Comparison of ENCODE assay signal across 18 cellular contexts in genomic region chr19:32908641-32909190, GRCh38. TPM values are rescaled to one million over a fixed set of nuclear protein-coding genes. Genes with fewer than 3 reads are reported as not detected.
A peak's percentile ranks its signal among the peaks of the same experiment; 100 is the strongest.
DNase-seq lines count a peak whose midpoint lies in the region; ATAC-seq, FAIRE-seq and TF ChIP-seq lines count a peak whose summit lies in the region.
"Had no signal": no experiment of that assay in that cellular context is flagged by ENCODE, and none has a peak within 500 bp of the region (broad histone marks: within the 10 kb centered on the region; RNA-seq: fewer than 3 reads in every experiment).

No MANE protein-coding gene starts in this region.

- CTCF ChIA-PET in activated CD8-positive, alpha-beta memory T cell treated with anti-CD3 and anti-CD28 coated beads, Interleukin-2, amount 10 ng/mL, durations not matched to agents 7 days and 5 days (lab: Charles Lee) = no interaction called here

- H3K4me3 ChIP-seq in bronchial epithelial cell (ENCODE audit: low read depth, low read length) (no peak overlapping the region), H7 (ENCODE audit: insufficient read depth, low read depth, low read length) (no peak overlapping the region)

- H3K36me3 ChIP-seq in bronchial epithelial cell (ENCODE audit: control insufficient read depth, insufficient read depth, low read length) (peaks cover 2% of the 10 kb centered on the region), H7 (replicated peaks; ENCODE audit: control insufficient read depth, insufficient read depth, low read length) (no peaks in the 10 kb centered on the region; the same call in 1 of the 2 replicates)
- H3K36me3 ChIP-seq: BE2C had no signal

- H3K27me3 Mint-ChIP-seq in activated CD8-positive, alpha-beta memory T cell treated with anti-CD3 and anti-CD28 coated beads, Interleukin-2, amount 10 ng/mL, durations not matched to agents 7 days and 5 days = no peaks in the 10 kb centered on the region
- H3K27me3 Mint-ChIP-seq: CD4-positive, alpha-beta memory T cell had no signal

- no peak for FAIRE-seq in bronchial epithelial cell (lab: Jason Lieb, UNC)
- FAIRE-seq: A204.1, D721Med had no signal

- H3K9me3 Mint-ChIP-seq in activated CD8-positive, alpha-beta memory T cell treated with anti-CD3 and anti-CD28 coated beads, Interleukin-2, amount 10 ng/mL, durations not matched to agents 7 days and 5 days (ENCODE audit: low read depth) = peaks cover 2% of the 10 kb centered on the region

- no peaks in the 10 kb centered on the region for H3K4me1 Mint-ChIP-seq in activated CD8-positive, alpha-beta memory T cell treated with anti-CD3 and anti-CD28 coated beads, Interleukin-2, amount 10 ng/mL, durations not matched to agents 7 days and 5 days
- H3K4me1 Mint-ChIP-seq: CD4-positive, alpha-beta memory T cell had no signal

- DNase-seq in ELR (ENCODE audit: low read depth) (peak; percentile 4), bronchial epithelial cell (ENCODE audit: low read depth) (peak; percentile 15), islet precursor cell (peak; percentile 82), OCI-M1 (lab: John Stamatoyannopoulos, UW) (no peak), H7 (no peak)
- no peak for DNase-seq in activated CD8-positive, alpha-beta memory T cell treated with anti-CD3 and anti-CD28 coated beads, Interleukin-2, amount 10 ng/mL, durations not matched to agents 7 days and 5 days
- DNase-seq: BE2C; CD4-positive, alpha-beta memory T cell; DMS153; DMS79 treated with DMSO at 0.1 percent for 48 hours; EL; GF-D8; IMR-90; KBM-7 had no signal

- peaks cover 13% of the 10 kb centered on the region for H3K36me3 Mint-ChIP-seq in activated CD8-positive, alpha-beta memory T cell treated with anti-CD3 and anti-CD28 coated beads, Interleukin-2, amount 10 ng/mL, durations not matched to agents 7 days and 5 days

- no peaks in the 10 kb centered on the region for H3K27me3 ChIP-seq in bronchial epithelial cell (ENCODE audit: control insufficient read depth, insufficient read depth, low read length)
- H3K27me3 ChIP-seq in H7 (ENCODE audit: control insufficient read depth, insufficient read depth, low read length) = no peaks in the 10 kb centered on the region
- H3K27me3 ChIP-seq: BE2C had no signal

- no peak for TF ChIP-seq CTCF in bronchial epithelial cell (IDR thresholded peaks at IDR 0.05; ENCODE audit: insufficient read depth, low read length, severe bottlenecking)

- no peak for ATAC-seq in activated CD8-positive, alpha-beta memory T cell treated with anti-CD3 and anti-CD28 coated beads, Interleukin-2, amount 10 ng/mL, durations not matched to agents 7 days and 5 days
- ATAC-seq in HG03432 (IDR thresholded peaks at IDR 0.05; ENCODE audit: unreplicated experiment) = no peak

- no peak overlapping the region for H3K4me3 Mint-ChIP-seq in activated CD8-positive, alpha-beta memory T cell treated with anti-CD3 and anti-CD28 coated beads, Interleukin-2, amount 10 ng/mL, durations not matched to agents 7 days and 5 days
- H3K4me3 Mint-ChIP-seq: CD4-positive, alpha-beta memory T cell had no signal

- no peak overlapping the region for H3K27ac Mint-ChIP-seq in activated CD8-positive, alpha-beta memory T cell treated with anti-CD3 and anti-CD28 coated beads, Interleukin-2, amount 10 ng/mL, durations not matched to agents 7 days and 5 days
- H3K27ac Mint-ChIP-seq: CD4-positive, alpha-beta memory T cell had no signal

RNA-seq across cellular contexts. Expression of gene SLC7A9, which starts 39.1 kb away (rescaled TPM):
- total RNA-seq in bronchial epithelial cell = under 0.01 and 0.26 TPM in 2 replicates
- under 1 TPM in 1 of 2 experiments, not detected in 1; 0.16 TPM for total RNA-seq in activated CD8-positive, alpha-beta memory T cell treated with anti-CD3 and anti-CD28 coated beads, Interleukin-2, amount 10 ng/mL, durations not matched to agents 7 days and 5 days
- not detected in 2 replicates for total RNA-seq in H7 (2014; rRNA removed; shearing (Covaris generic))
- total RNA-seq: H4, IMR-90 had no signal

Comparison
In these comparisons a context has a peak if more than half of its experiments do, and no peak if none do; other contexts are left out.
1. DNase-seq: peak in ELR (single experiment), bronchial epithelial cell (single experiment) and islet precursor cell (single experiment); none in activated CD8-positive, alpha-beta memory T cell treated with anti-CD3 and anti-CD28 coated beads, Interleukin-2, amount 10 ng/mL, durations not matched to agents 7 days and 5 days (single experiment), OCI-M1 (single experiment) and H7 (single experiment).